16 cellular contexts compared by ENCODE assay signal in genomic region chr15:52733696-52734255, GRCh38. TPM values are rescaled to one million over a fixed set of nuclear protein-coding genes. Genes with fewer than 3 reads are reported as not detected.
DNase-seq lines count a peak whose midpoint lies in the region; ATAC-seq and TF ChIP-seq lines count a peak whose summit lies in the region.
"Had no signal": no experiment of that assay in that cellular context is flagged by ENCODE, and none has a peak within 500 bp of the region (broad histone marks: within the 10 kb centered on the region; RNA-seq: fewer than 3 reads in every experiment).

No MANE protein-coding gene starts in this region.

- no peaks in the 10 kb centered on the region for H3K27me3 Mint-ChIP-seq in activated naive CD8-positive, alpha-beta T cell treated with anti-CD3 and anti-CD28 coated beads, Interleukin-2, amount 10 ng/mL, durations not matched to agents 7 days and 5 days
- H3K27me3 Mint-ChIP-seq in activated naive CD8-positive, alpha-beta T cell treated with anti-CD3 and anti-CD28 coated beads for 36 hours: no peaks in the 10 kb centered on the region

- no peak overlapping the region for H3K9ac ChIP-seq in liver (ENCODE audit: low read depth in 1 of 2, low read length in 2 of 2)

- H3K4me1 ChIP-seq in liver (ENCODE audit: control insufficient read depth in 4 of 4, insufficient read depth in 4 of 4, low read length in 3 of 4): peaks cover 5 to 23% (median 16%) of the 10 kb centered on the region in 4 donors
- H3K4me1 ChIP-seq in suprapubic skin: peaks cover 28% of the 10 kb centered on the region

- DNase-seq in activated naive CD8-positive, alpha-beta T cell treated with anti-CD3 and anti-CD28 coated beads, Interleukin-2, amount 10 ng/mL, durations not matched to agents 7 days and 5 days: peak; percentile 31
- no peak for DNase-seq in activated naive CD8-positive, alpha-beta T cell treated with anti-CD3 and anti-CD28 coated beads for 36 hours
- DNase-seq in WERI-Rb-1 (peak; percentile 15), suprapubic skin (ENCODE audit: low spot score in 2 of 2) (no peak), iPS-NIHi11 (ENCODE audit: low spot score) (no peak), NCI-H526 treated with DMSO at 0.1 percent for 48 hours (lab: John Stamatoyannopoulos, UW) (no peak)
- no peak for DNase-seq in activated CD4-positive, CD25-positive, alpha-beta regulatory T cell treated with anti-CD3 and anti-CD28 coated beads, Interleukin-2, amount 50 U/mL, for 72 hours
- DNase-seq: activated CD8-positive, alpha-beta memory T cell treated with anti-CD3 and anti-CD28 coated beads for 24 hours; activated gamma-delta T cell treated with Interleukin-2 at 50 U/mL for 16 hours; effector memory CD8-positive, alpha-beta T cell; NCI-H1092; NCI-H2171 treated with DMSO at 0.1 percent for 48 hours had no signal

- no peaks in the 10 kb centered on the region for H3K9me3 Mint-ChIP-seq in activated naive CD8-positive, alpha-beta T cell treated with anti-CD3 and anti-CD28 coated beads, Interleukin-2, amount 10 ng/mL, durations not matched to agents 7 days and 5 days
- no peaks in the 10 kb centered on the region for H3K9me3 Mint-ChIP-seq in activated naive CD8-positive, alpha-beta T cell treated with anti-CD3 and anti-CD28 coated beads for 36 hours
- H3K9me3 Mint-ChIP-seq: effector memory CD8-positive, alpha-beta T cell had no signal

- POLR2A ChIA-PET in activated naive CD8-positive, alpha-beta T cell treated with anti-CD3 and anti-CD28 coated beads, Interleukin-2, amount 10 ng/mL, durations not matched to agents 7 days and 5 days (lab: Charles Lee): interaction anchor here (0.7 to 1.3 kb wide), 3 partner anchors 62 to 477 kb away, joined by 3 to 5 read pairs (median 3); no protein-coding TSS in a partner anchor

- ATAC-seq in activated naive CD8-positive, alpha-beta T cell treated with anti-CD3 and anti-CD28 coated beads, Interleukin-2, amount 10 ng/mL, durations not matched to agents 7 days and 5 days (ENCODE audit: low read depth): no peak
- ATAC-seq: effector memory CD8-positive, alpha-beta T cell had no signal

- no peak overlapping the region for H3K4me3 Mint-ChIP-seq in activated naive CD8-positive, alpha-beta T cell treated with anti-CD3 and anti-CD28 coated beads, Interleukin-2, amount 10 ng/mL, durations not matched to agents 7 days and 5 days
- H3K4me3 Mint-ChIP-seq in activated naive CD8-positive, alpha-beta T cell treated with anti-CD3 and anti-CD28 coated beads for 36 hours: no peak overlapping the region
- H3K4me3 Mint-ChIP-seq: effector memory CD8-positive, alpha-beta T cell had no signal

- no peak for TF ChIP-seq EP300 in suprapubic skin (IDR thresholded peaks at IDR 0.05)

- H3K27ac ChIP-seq in WERI-Rb-1: no peak overlapping the region
- H3K27ac ChIP-seq in liver (ENCODE audit: low read depth in 1 of 2, low read length in 2 of 2): peak overlapping the region; percentile 42 to 53
- peak overlapping the region; percentile 41 for H3K27ac ChIP-seq in suprapubic skin
- H3K27ac ChIP-seq: vagina had no signal

- H3K27ac Mint-ChIP-seq in activated naive CD8-positive, alpha-beta T cell treated with anti-CD3 and anti-CD28 coated beads, Interleukin-2, amount 10 ng/mL, durations not matched to agents 7 days and 5 days: peak overlapping the region; percentile 18
- no peak overlapping the region for H3K27ac Mint-ChIP-seq in activated naive CD8-positive, alpha-beta T cell treated with anti-CD3 and anti-CD28 coated beads for 36 hours

- TF ChIP-seq CTCF in WERI-Rb-1 (IDR thresholded peaks at IDR 0.05; ENCODE audit: low read depth, low read length) (no peak), liver (IDR thresholded peaks at IDR 0.05; ENCODE audit: low read depth, low read length, missing input control) (no peak), suprapubic skin (IDR thresholded peaks at IDR 0.05) (no peak)

- no peak for TF ChIP-seq POLR2A in suprapubic skin (IDR thresholded peaks at IDR 0.05)

- H3K36me3 Mint-ChIP-seq in activated naive CD8-positive, alpha-beta T cell treated with anti-CD3 and anti-CD28 coated beads, Interleukin-2, amount 10 ng/mL, durations not matched to agents 7 days and 5 days: no peaks in the 10 kb centered on the region
- H3K36me3 Mint-ChIP-seq in activated naive CD8-positive, alpha-beta T cell treated with anti-CD3 and anti-CD28 coated beads for 36 hours: no peaks in the 10 kb centered on the region

- H3K27me3 ChIP-seq in WERI-Rb-1 (ENCODE audit: insufficient read depth, low read depth, severe bottlenecking): no peaks in the 10 kb centered on the region
- H3K27me3 ChIP-seq in liver (ENCODE audit: control insufficient read depth in 4 of 4, insufficient read depth in 4 of 4, low read length in 3 of 4): no peaks in the 10 kb centered on the region
- no peaks in the 10 kb centered on the region for H3K27me3 ChIP-seq in suprapubic skin
- H3K27me3 ChIP-seq: vagina had no signal

- no peaks in the 10 kb centered on the region for H3K36me3 ChIP-seq in WERI-Rb-1
- H3K36me3 ChIP-seq in liver (ENCODE audit: control insufficient read depth in 4 of 4, insufficient read depth in 3 of 4, low read depth in 1 of 4, low read length in 3 of 4): no peaks in the 10 kb centered on the region
- H3K36me3 ChIP-seq in suprapubic skin: no peaks in the 10 kb centered on the region
- H3K36me3 ChIP-seq: vagina had no signal

- H3K9me3 ChIP-seq in WERI-Rb-1 (ENCODE audit: severe bottlenecking) (no peaks in the 10 kb centered on the region), liver (ENCODE audit: control insufficient read depth in 4 of 4, low read length in 3 of 4) (no peaks in the 10 kb centered on the region), suprapubic skin (no peaks in the 10 kb centered on the region)
- H3K9me3 ChIP-seq: vagina had no signal

- H3K4me3 ChIP-seq in WERI-Rb-1 (ENCODE audit: low read depth, low read length) (no peak overlapping the region), liver (ENCODE audit: low read depth in 1 of 3, low read length in 3 of 3) (no peak overlapping the region), suprapubic skin (no peak overlapping the region)
- H3K4me3 ChIP-seq: vagina had no signal

- peaks cover 35% of the 10 kb centered on the region for H3K4me1 Mint-ChIP-seq in activated naive CD8-positive, alpha-beta T cell treated with anti-CD3 and anti-CD28 coated beads, Interleukin-2, amount 10 ng/mL, durations not matched to agents 7 days and 5 days
- peaks cover 16% of the 10 kb centered on the region for H3K4me1 Mint-ChIP-seq in activated naive CD8-positive, alpha-beta T cell treated with anti-CD3 and anti-CD28 coated beads for 36 hours

- no peak for TF ChIP-seq RAD21 in liver (IDR thresholded peaks at IDR 0.05)

- WGBS in liver: 86% methylated on average over 1 of the region's 1 CpG
- 88% methylated on average over 1 of the region's 1 CpG for WGBS in suprapubic skin

TF ChIP-seq in liver, 16 proteins besides CTCF, POLR2A, EP300 and RAD21:
- TF ChIP-seq HNF4G (IDR thresholded peaks at IDR 0.05) (no peak), YY1 (IDR thresholded peaks at IDR 0.05) (no peak), JUND (IDR thresholded peaks at IDR 0.05) (no peak), NR2F2 (IDR thresholded peaks at IDR 0.05) (no peak), SP1 (IDR thresholded peaks at IDR 0.05) (no peak), TAF1 (conservative IDR thresholded peaks at IDR 0.05) (no peak), REST (IDR thresholded peaks at IDR 0.05) (no peak), FOXA1 (IDR thresholded peaks at IDR 0.05) (no peak), FOXA2 (IDR thresholded peaks at IDR 0.05) (no peak), HNF4A (conservative IDR thresholded peaks at IDR 0.05) (no peak), RXRA (IDR thresholded peaks at IDR 0.05) (no peak)

RNA-seq across cellular contexts. Expression of gene ATOSA, which starts 54.6 kb away (rescaled TPM):
- total RNA-seq in activated naive CD8-positive, alpha-beta T cell treated with anti-CD3 and anti-CD28 coated beads, Interleukin-2, amount 10 ng/mL, durations not matched to agents 7 days and 5 days: 10 to 100 TPM; 60.5 to 65.1 TPM
- total RNA-seq in activated naive CD8-positive, alpha-beta T cell treated with anti-CD3 and anti-CD28 coated beads for 36 hours: 1 to 10 TPM; 9.7 to 9.8 TPM
- total RNA-seq in liver (10 to 100 TPM; 31.4 to 77.8 TPM), suprapubic skin (100 to 1,000 TPM in 1 of 4 donors, 10 to 100 TPM in 3; 25.7 to 132 (median 57.9) TPM)
- polyA plus RNA-seq in liver: 10 to 100 TPM; 12.8 to 20.9 TPM

RNA-seq across cellular contexts. Expression of gene ONECUT1, which starts 56.4 kb away (rescaled TPM):
- total RNA-seq in activated naive CD8-positive, alpha-beta T cell treated with anti-CD3 and anti-CD28 coated beads, Interleukin-2, amount 10 ng/mL, durations not matched to agents 7 days and 5 days: not detected
- not detected for total RNA-seq in activated naive CD8-positive, alpha-beta T cell treated with anti-CD3 and anti-CD28 coated beads for 36 hours
- 10 to 100 TPM; 14.1 to 51.0 TPM for total RNA-seq in liver
- 10 to 100 TPM in 1 of 2 donors, 1 to 10 TPM in 1; 7.7 to 15.4 TPM for polyA plus RNA-seq in liver
- under 1 TPM in 1 of 4 donors, not detected in 3; 0.29 TPM for total RNA-seq in suprapubic skin
- total RNA-seq: A172, frontal cortex, vagina had no signal

Comparison
In these comparisons a context has a peak if more than half of its experiments do, and no peak if none do; other contexts are left out.
1. DNase-seq: peak in activated naive CD8-positive, alpha-beta T cell treated with anti-CD3 and anti-CD28 coated beads, Interleukin-2, amount 10 ng/mL, durations not matched to agents 7 days and 5 days (single experiment) and WERI-Rb-1 (single experiment); none in activated naive CD8-positive, alpha-beta T cell treated with anti-CD3 and anti-CD28 coated beads for 36 hours (single experiment), suprapubic skin (0 of 2), activated CD4-positive, CD25-positive, alpha-beta regulatory T cell treated with anti-CD3 and anti-CD28 coated beads, Interleukin-2, amount 50 U/mL, for 72 hours (single experiment), iPS-NIHi11 (single experiment) and NCI-H526 treated with DMSO at 0.1 percent for 48 hours (single experiment).
2. RNA of gene ONECUT1, which starts 56.4 kb away (total RNA-seq): 14.1 to 51.0 TPM in liver; not detected in activated naive CD8-positive, alpha-beta T cell treated with anti-CD3 and anti-CD28 coated beads, Interleukin-2, amount 10 ng/mL, durations not matched to agents 7 days and 5 days, not detected in activated naive CD8-positive, alpha-beta T cell treated with anti-CD3 and anti-CD28 coated beads for 36 hours and 0.29 TPM in suprapubic skin; every median in the first group is over 10 times any median in the second.